8 cellular contexts compared by ENCODE assay signal in genomic region chr6:119076966-119077642, GRCh38. TPM values are rescaled to one million over a fixed set of nuclear protein-coding genes. Genes with fewer than 3 reads are reported as not detected.
DNase-seq lines count a peak whose midpoint lies in the region; FAIRE-seq and TF ChIP-seq lines count a peak whose summit lies in the region.
"Had no signal": no experiment of that assay in that cellular context is flagged by ENCODE, and none has a peak within 500 bp of the region (broad histone marks: within the 10 kb centered on the region; RNA-seq: fewer than 3 reads in every experiment).

No MANE protein-coding gene starts in this region.

- H3K27me3 ChIP-seq in HUES48 (ENCODE audit: control insufficient read depth, insufficient read depth, low read length) (peaks cover 31% of the 10 kb centered on the region), skeletal muscle satellite cell (ENCODE audit: control insufficient read depth, insufficient read depth, low read length) (peaks cover 27% of the 10 kb centered on the region)

- H3K27me3 Mint-ChIP-seq in T-helper 2 cell treated with Interferon-gamma antibody and Interleukin-4, amounts not matched to agents 5 μg/mL and 100 μg/mL, for 36 hours (ENCODE audit: low read depth) = peaks cover 7% of the 10 kb centered on the region

- H3K4me1 ChIP-seq in HUES48 (ENCODE audit: control insufficient read depth, insufficient read depth, low read length) = peaks cover 6% of the 10 kb centered on the region; the same call in 1 of the 2 replicates
- peaks cover 17% of the 10 kb centered on the region for H3K4me1 ChIP-seq in skeletal muscle satellite cell (ENCODE audit: control insufficient read depth, insufficient read depth, low read length)

- H3K36me3 ChIP-seq in HUES48 (ENCODE audit: control insufficient read depth, insufficient read depth, low read length) (no peaks in the 10 kb centered on the region), skeletal muscle satellite cell (ENCODE audit: insufficient read depth, low read length) (no peaks in the 10 kb centered on the region)

- no peak for DNase-seq in T-helper 2 cell treated with Interferon-gamma antibody and Interleukin-4, amounts not matched to agents 5 μg/mL and 100 μg/mL, for 36 hours (ENCODE audit: low spot score)
- no peak for DNase-seq in NK-92 treated with Interleukin-12 subunit alpha and Interleukin-12 subunit beta, amount 100 ng/mL, for 24 hours (lab: John Stamatoyannopoulos, UW)
- DNase-seq in RKO (ENCODE audit: low spot score) (no peak), GM12891 (ENCODE audit: insufficient read length, low spot score) (no peak)

- H3K27ac ChIP-seq in HUES48 (ENCODE audit: low read depth, low read length) = no peak overlapping the region

- peak overlapping the region; percentile 79 for H3K4me3 Mint-ChIP-seq in T-helper 2 cell treated with Interferon-gamma antibody and Interleukin-4, amounts not matched to agents 5 μg/mL and 100 μg/mL, for 36 hours

- H3K9me3 ChIP-seq in HUES48 (ENCODE audit: control insufficient read depth, insufficient read depth, low read length) (peaks cover 3% of the 10 kb centered on the region; the same call in 1 of the 2 replicates), iPS-18c (ENCODE audit: control insufficient read depth, insufficient read depth, low read length) (peaks cover 5% of the 10 kb centered on the region), skeletal muscle satellite cell (replicated peaks; ENCODE audit: low read length) (no peaks in the 10 kb centered on the region)

- peaks cover 4% of the 10 kb centered on the region for H3K9me3 Mint-ChIP-seq in T-helper 2 cell treated with Interferon-gamma antibody and Interleukin-4, amounts not matched to agents 5 μg/mL and 100 μg/mL, for 36 hours

- no peak overlapping the region for H3K9ac ChIP-seq in HUES48 (ENCODE audit: low read depth, low read length)
- H3K9ac ChIP-seq in skeletal muscle satellite cell (ENCODE audit: low read depth, low read length) = no peak overlapping the region

- TF ChIP-seq POLR2A in GM12891 (IDR thresholded peaks at IDR 0.05; ENCODE audit: low read depth, low read length) = no peak

- H3K36me3 Mint-ChIP-seq in T-helper 2 cell treated with Interferon-gamma antibody and Interleukin-4, amounts not matched to agents 5 μg/mL and 100 μg/mL, for 36 hours (ENCODE audit: low read depth) = no peaks in the 10 kb centered on the region

- H3K4me3 ChIP-seq in HUES48 (ENCODE audit: low read depth, low read length) = peak overlapping the region; percentile 69
- H3K4me3 ChIP-seq in iPS-18c (ENCODE audit: insufficient read depth, low read depth, low read length) = peak overlapping the region; percentile 77; the same call in 1 of the 2 replicates
- H3K4me3 ChIP-seq in skeletal muscle satellite cell (ENCODE audit: low read length) = peak overlapping the region; percentile 83

- H3K27ac Mint-ChIP-seq in T-helper 2 cell treated with Interferon-gamma antibody and Interleukin-4, amounts not matched to agents 5 μg/mL and 100 μg/mL, for 36 hours = peak overlapping the region; percentile 43

- H3K4me2 ChIP-seq in skeletal muscle satellite cell (ENCODE audit: low read length) = peak overlapping the region; percentile 98

- no peak for FAIRE-seq in GM12891 (lab: Jason Lieb, UNC)
- FAIRE-seq: GM18507 had no signal

- H3K4me1 Mint-ChIP-seq in T-helper 2 cell treated with Interferon-gamma antibody and Interleukin-4, amounts not matched to agents 5 μg/mL and 100 μg/mL, for 36 hours (ENCODE audit: low read depth) = peaks cover 30% of the 10 kb centered on the region

TF ChIP-seq in GM12891, 5 proteins besides CTCF, POLR2A, EP300 and RAD21:
- TF ChIP-seq TAF1 (IDR thresholded peaks at IDR 0.05; ENCODE audit: low read depth, low read length) = no peak
- no peak for TF ChIP-seq POLR2AphosphoS5 (IDR thresholded peaks at IDR 0.05; ENCODE audit: low read depth, low read length)
- no peak for TF ChIP-seq POU2F2 (IDR thresholded peaks at IDR 0.05; ENCODE audit: low read depth, low read length)
- TF ChIP-seq SPI1 (IDR thresholded peaks at IDR 0.05; ENCODE audit: low read depth, low read length) = no peak
- TF ChIP-seq PAX5 (IDR thresholded peaks at IDR 0.05; ENCODE audit: insufficient read depth, low read length, severe bottlenecking) = no peak

RNA-seq across cellular contexts. Expression of gene FAM184A, which starts 1.4 kb away (rescaled TPM):
- total RNA-seq in skeletal muscle satellite cell (2012; rRNA removed) = 0.22 and 0.25 TPM in 2 replicates
- not detected for polyA plus RNA-seq in GM12891 (2012; ENCODE audit: low read depth, missing spikeins)
